ENCODE assay signal across 1 cellular context in the genomic region with DNA sequence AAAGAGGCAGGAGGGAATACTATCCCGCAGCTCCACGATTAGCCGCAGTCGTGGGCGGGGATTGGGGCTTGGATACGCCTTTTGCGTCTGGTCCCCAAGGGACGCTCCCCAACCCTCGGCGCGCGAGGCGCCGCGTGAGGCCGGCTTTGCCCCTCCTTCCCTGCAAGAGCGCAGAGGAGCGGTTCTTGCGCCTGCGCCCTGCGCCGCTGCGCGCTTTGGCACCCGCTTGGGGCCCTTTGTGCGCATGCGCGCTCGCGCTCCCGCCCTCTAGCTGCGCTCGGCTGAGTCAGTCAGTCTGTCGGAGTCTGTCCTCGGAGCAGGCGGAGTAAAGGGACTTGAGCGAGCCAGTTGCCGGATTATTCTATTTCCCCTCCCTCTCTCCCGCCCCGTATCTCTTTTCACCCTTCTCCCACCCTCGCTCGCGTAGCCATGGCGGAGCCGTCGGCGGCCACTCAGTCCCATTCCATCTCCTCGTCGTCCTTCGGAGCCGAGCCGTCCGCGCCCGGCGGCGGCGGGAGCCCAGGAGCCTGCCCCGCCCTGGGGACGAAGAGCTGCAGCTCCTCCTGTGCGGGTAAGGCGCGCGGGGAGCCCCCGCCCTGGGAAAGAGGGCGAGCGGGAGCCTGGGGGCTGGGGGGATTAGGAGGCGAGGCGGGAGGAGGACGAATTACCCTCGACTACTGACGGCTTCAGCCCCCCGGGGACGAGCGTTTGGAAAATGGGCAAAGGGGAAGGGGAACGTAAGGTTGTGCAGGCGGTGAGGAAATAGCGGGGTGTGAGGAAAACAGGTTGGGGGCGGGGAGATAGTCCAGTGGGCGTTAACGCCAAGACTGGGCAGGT.
A peak's percentile ranks its signal among the peaks of the same experiment; 100 is the strongest.
TF ChIP-seq lines count a peak whose summit lies in the region.

A gene with protein sequence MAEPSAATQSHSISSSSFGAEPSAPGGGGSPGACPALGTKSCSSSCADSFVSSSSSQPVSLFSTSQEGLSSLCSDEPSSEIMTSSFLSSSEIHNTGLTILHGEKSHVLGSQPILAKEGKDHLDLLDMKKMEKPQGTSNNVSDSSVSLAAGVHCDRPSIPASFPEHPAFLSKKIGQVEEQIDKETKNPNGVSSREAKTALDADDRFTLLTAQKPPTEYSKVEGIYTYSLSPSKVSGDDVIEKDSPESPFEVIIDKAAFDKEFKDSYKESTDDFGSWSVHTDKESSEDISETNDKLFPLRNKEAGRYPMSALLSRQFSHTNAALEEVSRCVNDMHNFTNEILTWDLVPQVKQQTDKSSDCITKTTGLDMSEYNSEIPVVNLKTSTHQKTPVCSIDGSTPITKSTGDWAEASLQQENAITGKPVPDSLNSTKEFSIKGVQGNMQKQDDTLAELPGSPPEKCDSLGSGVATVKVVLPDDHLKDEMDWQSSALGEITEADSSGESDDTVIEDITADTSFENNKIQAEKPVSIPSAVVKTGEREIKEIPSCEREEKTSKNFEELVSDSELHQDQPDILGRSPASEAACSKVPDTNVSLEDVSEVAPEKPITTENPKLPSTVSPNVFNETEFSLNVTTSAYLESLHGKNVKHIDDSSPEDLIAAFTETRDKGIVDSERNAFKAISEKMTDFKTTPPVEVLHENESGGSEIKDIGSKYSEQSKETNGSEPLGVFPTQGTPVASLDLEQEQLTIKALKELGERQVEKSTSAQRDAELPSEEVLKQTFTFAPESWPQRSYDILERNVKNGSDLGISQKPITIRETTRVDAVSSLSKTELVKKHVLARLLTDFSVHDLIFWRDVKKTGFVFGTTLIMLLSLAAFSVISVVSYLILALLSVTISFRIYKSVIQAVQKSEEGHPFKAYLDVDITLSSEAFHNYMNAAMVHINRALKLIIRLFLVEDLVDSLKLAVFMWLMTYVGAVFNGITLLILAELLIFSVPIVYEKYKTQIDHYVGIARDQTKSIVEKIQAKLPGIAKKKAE (plus strand): TSS at position 293 of the 837 bp plus-strand sequence. CDS start 137 bp downstream, at position 430.

TF ChIP-seq in HepG2, 621 proteins besides CTCF, POLR2A, EP300 and RAD21 (continued from another document and continues in another):
- TF ChIP-seq PAXIP1 (CRISPR knock-in tag; conservative IDR thresholded peaks at IDR 0.05) (0 out of 2 replicates have a peak, but pooled peaks have one; percentile 30), GTF2F1 (IDR thresholded peaks at IDR 0.05; ENCODE audit: low read length) (no peak), MYPOP (CRISPR knock-in tag; IDR thresholded peaks at IDR 0.05) (peak; percentile 100), KLF12 (CRISPR knock-in tag; IDR thresholded peaks at IDR 0.05; ENCODE audit: borderline replicate concordance) (peak; percentile 12; the same call in 1 of the 2 replicates), POGK (CRISPR knock-in tag; conservative IDR thresholded peaks at IDR 0.05) (peak; percentile 79), ZNF605 (CRISPR knock-in tag; IDR thresholded peaks at IDR 0.05) (peak; percentile 89), FOXC1 (CRISPR knock-in tag; IDR thresholded peaks at IDR 0.05; ENCODE audit: borderline replicate concordance) (0 out of 2 replicates have a peak, but pooled peaks have one; percentile 25), BRD4 (CRISPR knock-in tag; IDR thresholded peaks at IDR 0.05) (no peak), ZHX2 (IDR thresholded peaks at IDR 0.05; ENCODE audit: low read depth) (no peak), ZHX2 (CRISPR knock-in tag; IDR thresholded peaks at IDR 0.05; ENCODE audit: borderline replicate concordance) (0 out of 2 replicates have a peak, but pooled peaks have one; percentile 26), SYNCRIP (IDR thresholded peaks at IDR 0.05; ENCODE audit: insufficient read depth, low read depth, low read length) (no peak), ZBTB33 (CRISPR knock-in tag; IDR thresholded peaks at IDR 0.05) (no peak), ZNF652 (CRISPR knock-in tag; IDR thresholded peaks at IDR 0.05; ENCODE audit: borderline replicate concordance, low read depth) (no peak), SALL1 (CRISPR knock-in tag; IDR thresholded peaks at IDR 0.05) (peak; percentile 53), CHD2 (IDR thresholded peaks at IDR 0.05; ENCODE audit: low read depth, low read length) (0 out of 2 replicates have a peak, but pooled peaks have one; percentile 15), ZMYM2 (CRISPR knock-in tag; IDR thresholded peaks at IDR 0.05) (peak; percentile 57; the same call in 1 of the 2 replicates), CEBPB (IDR thresholded peaks at IDR 0.05; ENCODE audit: borderline replicate concordance, low read depth, low read length) (peak; percentile 23; the same call in 1 of the 2 replicates), ZMYM3 (CRISPR knock-in tag; IDR thresholded peaks at IDR 0.05) (0 out of 2 replicates have a peak, but pooled peaks have one; percentile 24), SP140L (CRISPR knock-in tag; IDR thresholded peaks at IDR 0.05; ENCODE audit: borderline replicate concordance) (0 out of 2 replicates have a peak, but pooled peaks have one; percentile 23), NR0B2 (CRISPR knock-in tag; IDR thresholded peaks at IDR 0.05) (peak; percentile 57; the same call in 1 of the 2 replicates), MEIS1 (CRISPR knock-in tag; IDR thresholded peaks at IDR 0.05; ENCODE audit: borderline replicate concordance) (peak; percentile 56; the same call in 1 of the 2 replicates), EEA1 (CRISPR knock-in tag; IDR thresholded peaks at IDR 0.05; ENCODE audit: borderline replicate concordance) (no peak)
- TF ChIP-seq, protein P1, sequence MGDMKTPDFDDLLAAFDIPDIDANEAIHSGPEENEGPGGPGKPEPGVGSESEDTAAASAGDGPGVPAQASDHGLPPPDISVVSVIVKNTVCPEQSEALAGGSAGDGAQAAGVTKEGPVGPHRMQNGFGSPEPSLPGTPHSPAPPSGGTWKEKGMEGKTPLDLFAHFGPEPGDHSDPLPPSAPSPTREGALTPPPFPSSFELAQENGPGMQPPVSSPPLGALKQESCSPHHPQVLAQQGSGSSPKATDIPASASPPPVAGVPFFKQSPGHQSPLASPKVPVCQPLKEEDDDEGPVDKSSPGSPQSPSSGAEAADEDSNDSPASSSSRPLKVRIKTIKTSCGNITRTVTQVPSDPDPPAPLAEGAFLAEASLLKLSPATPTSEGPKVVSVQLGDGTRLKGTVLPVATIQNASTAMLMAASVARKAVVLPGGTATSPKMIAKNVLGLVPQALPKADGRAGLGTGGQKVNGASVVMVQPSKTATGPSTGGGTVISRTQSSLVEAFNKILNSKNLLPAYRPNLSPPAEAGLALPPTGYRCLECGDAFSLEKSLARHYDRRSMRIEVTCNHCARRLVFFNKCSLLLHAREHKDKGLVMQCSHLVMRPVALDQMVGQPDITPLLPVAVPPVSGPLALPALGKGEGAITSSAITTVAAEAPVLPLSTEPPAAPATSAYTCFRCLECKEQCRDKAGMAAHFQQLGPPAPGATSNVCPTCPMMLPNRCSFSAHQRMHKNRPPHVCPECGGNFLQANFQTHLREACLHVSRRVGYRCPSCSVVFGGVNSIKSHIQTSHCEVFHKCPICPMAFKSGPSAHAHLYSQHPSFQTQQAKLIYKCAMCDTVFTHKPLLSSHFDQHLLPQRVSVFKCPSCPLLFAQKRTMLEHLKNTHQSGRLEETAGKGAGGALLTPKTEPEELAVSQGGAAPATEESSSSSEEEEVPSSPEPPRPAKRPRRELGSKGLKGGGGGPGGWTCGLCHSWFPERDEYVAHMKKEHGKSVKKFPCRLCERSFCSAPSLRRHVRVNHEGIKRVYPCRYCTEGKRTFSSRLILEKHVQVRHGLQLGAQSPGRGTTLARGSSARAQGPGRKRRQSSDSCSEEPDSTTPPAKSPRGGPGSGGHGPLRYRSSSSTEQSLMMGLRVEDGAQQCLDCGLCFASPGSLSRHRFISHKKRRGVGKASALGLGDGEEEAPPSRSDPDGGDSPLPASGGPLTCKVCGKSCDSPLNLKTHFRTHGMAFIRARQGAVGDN (CRISPR knock-in tag; IDR thresholded peaks at IDR 0.05): peak; percentile 96
